In genomic region chr5:140342287-140342686, GRCh38 we compare ENCODE assay signal across 7 cellular contexts. TPM values are rescaled to one million over a fixed set of nuclear protein-coding genes. Genes with fewer than 3 reads are reported as not detected.
DNase-seq lines count a peak whose midpoint lies in the region; TF ChIP-seq lines count a peak whose summit lies in the region.

No MANE protein-coding gene starts in this region.

- H3K4me1 Mint-ChIP-seq in osteocyte (ENCODE audit: unreplicated experiment) = peaks cover 12% of the 10 kb centered on the region

- H3K27me3 ChIP-seq in OCI-LY1 (ENCODE audit: insufficient read depth, low read length) (no peaks in the 10 kb centered on the region), mammary epithelial cell (ENCODE audit: insufficient read depth, low read length) (no peaks in the 10 kb centered on the region)

- DNase-seq in mammary epithelial cell (no peak), NCI-H187 (lab: John Stamatoyannopoulos, UW) (no peak), osteocyte (ENCODE audit: extremely low spot score, unreplicated experiment) (no peak), NCI-H82 (lab: John Stamatoyannopoulos, UW) (no peak)
- peak; percentile 11 to 27 for DNase-seq in stimulated activated CD8-positive, alpha-beta memory T cell treated with anti-CD3 and anti-CD28 coated beads, Interleukin-15, amount 100 ng/mL, for 48 hours (ENCODE audit: low read depth in 2 of 2)

- peaks cover 11% of the 10 kb centered on the region; the same call in 1 of the 2 replicates for H3K79me2 ChIP-seq in OCI-LY1 (ENCODE audit: insufficient read depth, low read length)
- H3K79me2 ChIP-seq in mammary epithelial cell (ENCODE audit: insufficient read depth, low read length) = peaks cover 85% of the 10 kb centered on the region

- H3K4me2 ChIP-seq in OCI-LY1 (ENCODE audit: low read length) = peak overlapping the region; percentile 47
- H3K4me2 ChIP-seq in mammary epithelial cell (ENCODE audit: insufficient read depth, low read depth, low read length) = peak overlapping the region; percentile 39

- dilution Hi-C loops in mammary epithelial cell (cut with HindIII; ENCODE audit: low sequenced_read_pairs) = no loop called here

- TF ChIP-seq CTCF in OCI-LY1 (IDR thresholded peaks at IDR 0.05; ENCODE audit: low read length) = no peak
- TF ChIP-seq CTCF in mammary epithelial cell (conservative IDR thresholded peaks at IDR 0.05 in 1 of 2, IDR thresholded peaks at IDR 0.05 in 1 of 2; ENCODE audit: extremely low read depth in 1 of 2, insufficient read depth in 1 of 2, low read depth in 1 of 2, low read length in 2 of 2) = no peak
- no peak for TF ChIP-seq CTCF in osteocyte (IDR thresholded peaks at IDR 0.05)

- no peak overlapping the region for H3K27ac Mint-ChIP-seq in osteocyte (ENCODE audit: unreplicated experiment)

- peak overlapping the region; percentile 16 for H3K27ac ChIP-seq in OCI-LY1 (ENCODE audit: low read depth, low read length, poor library complexity, severe bottlenecking)
- H3K27ac ChIP-seq in mammary epithelial cell (ENCODE audit: insufficient read depth, low read depth, low read length) = no peak overlapping the region

- WGBS in mammary epithelial cell (ENCODE audit: low coverage, missing lambda C conversion rate) = 93% methylated on average over 6 of the region's 6 CpGs

- in situ Hi-C loops in mammary epithelial cell (cut with MboI; ENCODE audit: low sequenced_read_pairs in 2 of 2) = no loop called here

- H3K27me3 Mint-ChIP-seq in osteocyte (ENCODE audit: unreplicated experiment) = no peaks in the 10 kb centered on the region

- no peaks in the 10 kb centered on the region for H4K20me1 ChIP-seq in OCI-LY1 (ENCODE audit: insufficient read depth, low read length)
- peaks cover 4% of the 10 kb centered on the region for H4K20me1 ChIP-seq in mammary epithelial cell (ENCODE audit: insufficient read depth, low read length)

- H2AFZ ChIP-seq in OCI-LY1 (ENCODE audit: low read length) (no peak overlapping the region), mammary epithelial cell (ENCODE audit: low read depth, low read length) (no peak overlapping the region)

- no peaks in the 10 kb centered on the region for H3K9me2 ChIP-seq in OCI-LY1 (ENCODE audit: low read depth, low read length)

- CTCF ChIA-PET in mammary epithelial cell (lab: Charles Lee; ENCODE audit: low non-redundant PET) = no interaction called here

- intact Hi-C loops in mammary epithelial cell (cut with micrococcal nuclease) = no loop called here

- TF ChIP-seq POLR2A in GM19193 (IDR thresholded peaks at IDR 0.05; ENCODE audit: extremely low read depth, insufficient read depth, insufficient read length) = peak; percentile 16

- H3K9ac ChIP-seq in OCI-LY1 (ENCODE audit: low read length) (no peak overlapping the region), mammary epithelial cell (ENCODE audit: insufficient read depth, low read length) (no peak overlapping the region)

- no peak overlapping the region for H3K4me3 Mint-ChIP-seq in osteocyte (ENCODE audit: unreplicated experiment)

- peaks cover 46% of the 10 kb centered on the region for H3K4me1 ChIP-seq in OCI-LY1 (ENCODE audit: insufficient read depth, low read length, severe bottlenecking)
- H3K4me1 ChIP-seq in mammary epithelial cell (ENCODE audit: insufficient read depth, low read length) = peaks cover 81% of the 10 kb centered on the region

- H3K9me3 Mint-ChIP-seq in osteocyte (ENCODE audit: unreplicated experiment) = no peaks in the 10 kb centered on the region

- H3K9me3 ChIP-seq in OCI-LY1 (ENCODE audit: low read length) = no peaks in the 10 kb centered on the region
- no peaks in the 10 kb centered on the region for H3K9me3 ChIP-seq in mammary epithelial cell (replicated peaks; ENCODE audit: insufficient read depth, low read length)

- no TSS peak for BruUV-seq in mammary epithelial cell (replicated peaks; lab: Mats Ljungman, UMichigan)

- H3F3A ChIP-seq in OCI-LY1 (ENCODE audit: insufficient read depth, low read length) = no peaks in the 10 kb centered on the region

- peaks cover 39% of the 10 kb centered on the region; the same call in 1 of the 2 replicates for H3K36me3 ChIP-seq in OCI-LY1 (ENCODE audit: insufficient read depth, low read length)
- peaks cover 25% of the 10 kb centered on the region for H3K36me3 ChIP-seq in mammary epithelial cell (ENCODE audit: insufficient read depth, low read length)

- H3K4me3 ChIP-seq in OCI-LY1 (ENCODE audit: low read depth, low read length, poor library complexity, severe bottlenecking) (no peak overlapping the region), mammary epithelial cell (replicated peaks in 1 of 3; ENCODE audit: insufficient read depth in 1 of 3, low read depth in 2 of 3, low read length in 3 of 3) (no peak overlapping the region)

- H3K36me3 Mint-ChIP-seq in osteocyte (ENCODE audit: unreplicated experiment) = no peaks in the 10 kb centered on the region

RNA-seq across cellular contexts. Expression of gene HBEGF, which starts 4.1 kb away (rescaled TPM):
- total RNA-seq in mammary epithelial cell (100 to 1,000 TPM in 1 of 2 donors, 10 to 100 TPM in 1; 32.5 to 116 TPM), osteocyte (2.7 and 3.6 TPM in 2 replicates)
- polyA plus RNA-seq in mammary epithelial cell = 31.9 TPM
- polyA minus RNA-seq in mammary epithelial cell = 38.5 TPM

RNA-seq across cellular contexts. Expression of gene SLC4A9, which starts 17.7 kb away (rescaled TPM):
- total RNA-seq in mammary epithelial cell = under 1 TPM; under 0.01 to 0.54 TPM
- 0.07 TPM for polyA plus RNA-seq in mammary epithelial cell
- polyA minus RNA-seq in mammary epithelial cell = not detected
- total RNA-seq in osteocyte = not detected in 2 replicates

RNA-seq across cellular contexts. Expression of gene PFDN1, which starts 39.4 kb away (rescaled TPM):
- 10 to 100 TPM; 64.0 to 65.0 TPM for total RNA-seq in mammary epithelial cell
- 92.4 TPM for polyA plus RNA-seq in mammary epithelial cell
- polyA minus RNA-seq in mammary epithelial cell = 130 TPM
- total RNA-seq in osteocyte = 47.8 and 49.6 TPM in 2 replicates

RNA-seq across cellular contexts. Expression of gene ANKHD1, which starts 59.3 kb away (rescaled TPM):
- total RNA-seq in mammary epithelial cell (10 to 100 TPM; 61.2 to 83.3 TPM), osteocyte (80.8 and 82.3 TPM in 2 replicates)
- polyA plus RNA-seq in mammary epithelial cell = 33.0 TPM
- 131 TPM for polyA minus RNA-seq in mammary epithelial cell

Comparison
In these comparisons a context has a peak if more than half of its experiments do, and no peak if none do; other contexts are left out.
1. DNase-seq: peak in stimulated activated CD8-positive, alpha-beta memory T cell treated with anti-CD3 and anti-CD28 coated beads, Interleukin-15, amount 100 ng/mL, for 48 hours (2 of 2); none in mammary epithelial cell (single experiment), NCI-H187 (0 of 2), osteocyte (single experiment) and NCI-H82 (single experiment).